In the genomic region with DNA sequence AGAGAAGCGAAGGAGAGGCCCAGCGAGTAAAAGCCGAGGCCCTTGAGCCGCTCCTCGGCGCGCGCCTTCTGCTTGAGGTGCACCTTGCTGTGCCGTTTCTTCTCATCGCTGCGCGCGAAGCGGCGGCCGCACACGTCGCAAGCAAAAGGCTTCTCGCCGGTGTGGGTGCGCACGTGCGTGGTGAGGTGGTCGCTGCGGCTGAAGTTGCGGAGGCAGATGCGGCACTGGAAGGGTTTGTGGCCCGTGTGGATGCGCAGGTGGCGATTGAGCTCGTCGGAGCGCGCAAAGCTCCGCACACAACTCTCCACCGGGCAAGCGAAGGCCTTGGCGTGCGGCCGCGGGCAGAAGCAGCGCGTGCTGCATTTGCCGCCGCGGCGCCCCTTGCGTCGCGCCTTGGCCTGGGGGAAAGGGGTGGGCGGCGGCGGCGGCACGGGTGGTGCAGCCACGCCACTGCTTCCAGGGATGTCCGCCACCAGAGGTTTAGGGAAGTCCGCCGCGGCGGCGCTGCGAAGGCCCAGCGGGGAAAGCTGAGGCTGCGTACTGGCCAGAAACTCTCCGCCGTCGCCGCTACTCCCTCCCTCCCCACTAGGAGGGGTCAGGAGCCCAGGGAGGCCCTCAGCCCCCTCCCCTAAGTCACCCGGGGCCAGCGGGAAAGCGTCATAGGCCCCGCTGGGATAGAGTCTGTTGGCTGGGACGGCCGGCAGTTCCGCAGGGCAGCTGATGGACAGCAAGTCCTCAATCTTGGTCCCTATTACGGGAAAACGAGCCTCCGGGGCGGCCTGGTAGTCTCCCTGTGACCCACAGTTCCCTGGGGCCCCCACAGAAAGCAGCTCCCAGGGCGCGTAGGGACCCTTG, we compare ENCODE assay signal across 1 cellular context.
TF ChIP-seq lines count a peak whose summit lies in the region.

No MANE protein-coding gene starts in this region.

TF ChIP-seq in HepG2, 621 proteins besides CTCF, POLR2A, EP300 and RAD21 (continued from another document):
- TF ChIP-seq, protein P1, sequence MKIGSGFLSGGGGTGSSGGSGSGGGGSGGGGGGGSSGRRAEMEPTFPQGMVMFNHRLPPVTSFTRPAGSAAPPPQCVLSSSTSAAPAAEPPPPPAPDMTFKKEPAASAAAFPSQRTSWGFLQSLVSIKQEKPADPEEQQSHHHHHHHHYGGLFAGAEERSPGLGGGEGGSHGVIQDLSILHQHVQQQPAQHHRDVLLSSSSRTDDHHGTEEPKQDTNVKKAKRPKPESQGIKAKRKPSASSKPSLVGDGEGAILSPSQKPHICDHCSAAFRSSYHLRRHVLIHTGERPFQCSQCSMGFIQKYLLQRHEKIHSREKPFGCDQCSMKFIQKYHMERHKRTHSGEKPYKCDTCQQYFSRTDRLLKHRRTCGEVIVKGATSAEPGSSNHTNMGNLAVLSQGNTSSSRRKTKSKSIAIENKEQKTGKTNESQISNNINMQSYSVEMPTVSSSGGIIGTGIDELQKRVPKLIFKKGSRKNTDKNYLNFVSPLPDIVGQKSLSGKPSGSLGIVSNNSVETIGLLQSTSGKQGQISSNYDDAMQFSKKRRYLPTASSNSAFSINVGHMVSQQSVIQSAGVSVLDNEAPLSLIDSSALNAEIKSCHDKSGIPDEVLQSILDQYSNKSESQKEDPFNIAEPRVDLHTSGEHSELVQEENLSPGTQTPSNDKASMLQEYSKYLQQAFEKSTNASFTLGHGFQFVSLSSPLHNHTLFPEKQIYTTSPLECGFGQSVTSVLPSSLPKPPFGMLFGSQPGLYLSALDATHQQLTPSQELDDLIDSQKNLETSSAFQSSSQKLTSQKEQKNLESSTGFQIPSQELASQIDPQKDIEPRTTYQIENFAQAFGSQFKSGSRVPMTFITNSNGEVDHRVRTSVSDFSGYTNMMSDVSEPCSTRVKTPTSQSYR (CRISPR knock-in tag; IDR thresholded peaks at IDR 0.05; ENCODE audit: borderline replicate concordance): no peak
- TF ChIP-seq GABPB1 (CRISPR knock-in tag; IDR thresholded peaks at IDR 0.05) (0 out of 2 replicates have a peak, but pooled peaks have one; percentile 9), ZNF235 (CRISPR knock-in tag; IDR thresholded peaks at IDR 0.05; ENCODE audit: borderline replicate concordance) (no peak), AKAP8 (CRISPR knock-in tag; IDR thresholded peaks at IDR 0.05) (0 out of 2 replicates have a peak, but pooled peaks have one; percentile 16), ZFY (CRISPR knock-in tag; IDR thresholded peaks at IDR 0.05) (0 out of 2 replicates have a peak, but pooled peaks have one; percentile 8), NFE2L1 (CRISPR knock-in tag; IDR thresholded peaks at IDR 0.05; ENCODE audit: borderline replicate concordance) (no peak), PAF1 (CRISPR knock-in tag; IDR thresholded peaks at IDR 0.05) (no peak), ZNF790 (CRISPR knock-in tag; IDR thresholded peaks at IDR 0.05; ENCODE audit: borderline replicate concordance) (peak; percentile 0; the same call in 1 of the 2 replicates), ZBTB38 (CRISPR knock-in tag; IDR thresholded peaks at IDR 0.05) (no peak), TCF7 (IDR thresholded peaks at IDR 0.05; ENCODE audit: low read depth) (no peak), TAF1 (CRISPR knock-in tag; IDR thresholded peaks at IDR 0.05) (0 out of 2 replicates have a peak, but pooled peaks have one; percentile 18), TOPORS (CRISPR knock-in tag; IDR thresholded peaks at IDR 0.05) (no peak), RXRA (CRISPR knock-in tag; IDR thresholded peaks at IDR 0.05) (no peak; the same call in 1 of the 2 replicates), WIZ (CRISPR knock-in tag; IDR thresholded peaks at IDR 0.05) (0 out of 2 replicates have a peak, but pooled peaks have one; percentile 18), ZIK1 (CRISPR knock-in tag; IDR thresholded peaks at IDR 0.05; ENCODE audit: borderline replicate concordance, low read depth) (no peak), MED13 (CRISPR knock-in tag; IDR thresholded peaks at IDR 0.05) (no peak), ZNF430 (CRISPR knock-in tag; IDR thresholded peaks at IDR 0.05) (no peak), ZFAT (CRISPR knock-in tag; conservative IDR thresholded peaks at IDR 0.05) (no peak), TP53 (CRISPR knock-in tag; conservative IDR thresholded peaks at IDR 0.05) (no peak)
- TF ChIP-seq, protein P2, sequence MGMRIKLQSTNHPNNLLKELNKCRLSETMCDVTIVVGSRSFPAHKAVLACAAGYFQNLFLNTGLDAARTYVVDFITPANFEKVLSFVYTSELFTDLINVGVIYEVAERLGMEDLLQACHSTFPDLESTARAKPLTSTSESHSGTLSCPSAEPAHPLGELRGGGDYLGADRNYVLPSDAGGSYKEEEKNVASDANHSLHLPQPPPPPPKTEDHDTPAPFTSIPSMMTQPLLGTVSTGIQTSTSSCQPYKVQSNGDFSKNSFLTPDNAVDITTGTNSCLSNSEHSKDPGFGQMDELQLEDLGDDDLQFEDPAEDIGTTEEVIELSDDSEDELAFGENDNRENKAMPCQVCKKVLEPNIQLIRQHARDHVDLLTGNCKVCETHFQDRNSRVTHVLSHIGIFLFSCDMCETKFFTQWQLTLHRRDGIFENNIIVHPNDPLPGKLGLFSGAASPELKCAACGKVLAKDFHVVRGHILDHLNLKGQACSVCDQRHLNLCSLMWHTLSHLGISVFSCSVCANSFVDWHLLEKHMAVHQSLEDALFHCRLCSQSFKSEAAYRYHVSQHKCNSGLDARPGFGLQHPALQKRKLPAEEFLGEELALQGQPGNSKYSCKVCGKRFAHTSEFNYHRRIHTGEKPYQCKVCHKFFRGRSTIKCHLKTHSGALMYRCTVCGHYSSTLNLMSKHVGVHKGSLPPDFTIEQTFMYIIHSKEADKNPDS (CRISPR knock-in tag; IDR thresholded peaks at IDR 0.05): no peak
- TF ChIP-seq, protein P3, sequence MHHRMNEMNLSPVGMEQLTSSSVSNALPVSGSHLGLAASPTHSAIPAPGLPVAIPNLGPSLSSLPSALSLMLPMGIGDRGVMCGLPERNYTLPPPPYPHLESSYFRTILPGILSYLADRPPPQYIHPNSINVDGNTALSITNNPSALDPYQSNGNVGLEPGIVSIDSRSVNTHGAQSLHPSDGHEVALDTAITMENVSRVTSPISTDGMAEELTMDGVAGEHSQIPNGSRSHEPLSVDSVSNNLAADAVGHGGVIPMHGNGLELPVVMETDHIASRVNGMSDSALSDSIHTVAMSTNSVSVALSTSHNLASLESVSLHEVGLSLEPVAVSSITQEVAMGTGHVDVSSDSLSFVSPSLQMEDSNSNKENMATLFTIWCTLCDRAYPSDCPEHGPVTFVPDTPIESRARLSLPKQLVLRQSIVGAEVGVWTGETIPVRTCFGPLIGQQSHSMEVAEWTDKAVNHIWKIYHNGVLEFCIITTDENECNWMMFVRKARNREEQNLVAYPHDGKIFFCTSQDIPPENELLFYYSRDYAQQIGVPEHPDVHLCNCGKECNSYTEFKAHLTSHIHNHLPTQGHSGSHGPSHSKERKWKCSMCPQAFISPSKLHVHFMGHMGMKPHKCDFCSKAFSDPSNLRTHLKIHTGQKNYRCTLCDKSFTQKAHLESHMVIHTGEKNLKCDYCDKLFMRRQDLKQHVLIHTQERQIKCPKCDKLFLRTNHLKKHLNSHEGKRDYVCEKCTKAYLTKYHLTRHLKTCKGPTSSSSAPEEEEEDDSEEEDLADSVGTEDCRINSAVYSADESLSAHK (CRISPR knock-in tag; IDR thresholded peaks at IDR 0.05; ENCODE audit: borderline replicate concordance): no peak
- TF ChIP-seq, protein P4, sequence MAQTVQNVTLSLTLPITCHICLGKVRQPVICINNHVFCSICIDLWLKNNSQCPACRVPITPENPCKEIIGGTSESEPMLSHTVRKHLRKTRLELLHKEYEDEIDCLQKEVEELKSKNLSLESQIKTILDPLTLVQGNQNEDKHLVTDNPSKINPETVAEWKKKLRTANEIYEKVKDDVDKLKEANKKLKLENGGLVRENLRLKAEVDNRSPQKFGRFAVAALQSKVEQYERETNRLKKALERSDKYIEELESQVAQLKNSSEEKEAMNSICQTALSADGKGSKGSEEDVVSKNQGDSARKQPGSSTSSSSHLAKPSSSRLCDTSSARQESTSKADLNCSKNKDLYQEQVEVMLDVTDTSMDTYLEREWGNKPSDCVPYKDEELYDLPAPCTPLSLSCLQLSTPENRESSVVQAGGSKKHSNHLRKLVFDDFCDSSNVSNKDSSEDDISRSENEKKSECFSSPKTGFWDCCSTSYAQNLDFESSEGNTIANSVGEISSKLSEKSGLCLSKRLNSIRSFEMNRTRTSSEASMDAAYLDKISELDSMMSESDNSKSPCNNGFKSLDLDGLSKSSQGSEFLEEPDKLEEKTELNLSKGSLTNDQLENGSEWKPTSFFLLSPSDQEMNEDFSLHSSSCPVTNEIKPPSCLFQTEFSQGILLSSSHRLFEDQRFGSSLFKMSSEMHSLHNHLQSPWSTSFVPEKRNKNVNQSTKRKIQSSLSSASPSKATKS (CRISPR knock-in tag; IDR thresholded peaks at IDR 0.05): no peak
- TF ChIP-seq, protein P5, sequence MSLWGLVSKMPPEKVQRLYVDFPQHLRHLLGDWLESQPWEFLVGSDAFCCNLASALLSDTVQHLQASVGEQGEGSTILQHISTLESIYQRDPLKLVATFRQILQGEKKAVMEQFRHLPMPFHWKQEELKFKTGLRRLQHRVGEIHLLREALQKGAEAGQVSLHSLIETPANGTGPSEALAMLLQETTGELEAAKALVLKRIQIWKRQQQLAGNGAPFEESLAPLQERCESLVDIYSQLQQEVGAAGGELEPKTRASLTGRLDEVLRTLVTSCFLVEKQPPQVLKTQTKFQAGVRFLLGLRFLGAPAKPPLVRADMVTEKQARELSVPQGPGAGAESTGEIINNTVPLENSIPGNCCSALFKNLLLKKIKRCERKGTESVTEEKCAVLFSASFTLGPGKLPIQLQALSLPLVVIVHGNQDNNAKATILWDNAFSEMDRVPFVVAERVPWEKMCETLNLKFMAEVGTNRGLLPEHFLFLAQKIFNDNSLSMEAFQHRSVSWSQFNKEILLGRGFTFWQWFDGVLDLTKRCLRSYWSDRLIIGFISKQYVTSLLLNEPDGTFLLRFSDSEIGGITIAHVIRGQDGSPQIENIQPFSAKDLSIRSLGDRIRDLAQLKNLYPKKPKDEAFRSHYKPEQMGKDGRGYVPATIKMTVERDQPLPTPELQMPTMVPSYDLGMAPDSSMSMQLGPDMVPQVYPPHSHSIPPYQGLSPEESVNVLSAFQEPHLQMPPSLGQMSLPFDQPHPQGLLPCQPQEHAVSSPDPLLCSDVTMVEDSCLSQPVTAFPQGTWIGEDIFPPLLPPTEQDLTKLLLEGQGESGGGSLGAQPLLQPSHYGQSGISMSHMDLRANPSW (CRISPR knock-in tag; IDR thresholded peaks at IDR 0.05; ENCODE audit: borderline replicate concordance): no peak
- TF ChIP-seq, protein P6, sequence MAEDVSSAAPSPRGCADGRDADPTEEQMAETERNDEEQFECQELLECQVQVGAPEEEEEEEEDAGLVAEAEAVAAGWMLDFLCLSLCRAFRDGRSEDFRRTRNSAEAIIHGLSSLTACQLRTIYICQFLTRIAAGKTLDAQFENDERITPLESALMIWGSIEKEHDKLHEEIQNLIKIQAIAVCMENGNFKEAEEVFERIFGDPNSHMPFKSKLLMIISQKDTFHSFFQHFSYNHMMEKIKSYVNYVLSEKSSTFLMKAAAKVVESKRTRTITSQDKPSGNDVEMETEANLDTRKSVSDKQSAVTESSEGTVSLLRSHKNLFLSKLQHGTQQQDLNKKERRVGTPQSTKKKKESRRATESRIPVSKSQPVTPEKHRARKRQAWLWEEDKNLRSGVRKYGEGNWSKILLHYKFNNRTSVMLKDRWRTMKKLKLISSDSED (CRISPR knock-in tag; IDR thresholded peaks at IDR 0.05): no peak
- TF ChIP-seq, protein P7, sequence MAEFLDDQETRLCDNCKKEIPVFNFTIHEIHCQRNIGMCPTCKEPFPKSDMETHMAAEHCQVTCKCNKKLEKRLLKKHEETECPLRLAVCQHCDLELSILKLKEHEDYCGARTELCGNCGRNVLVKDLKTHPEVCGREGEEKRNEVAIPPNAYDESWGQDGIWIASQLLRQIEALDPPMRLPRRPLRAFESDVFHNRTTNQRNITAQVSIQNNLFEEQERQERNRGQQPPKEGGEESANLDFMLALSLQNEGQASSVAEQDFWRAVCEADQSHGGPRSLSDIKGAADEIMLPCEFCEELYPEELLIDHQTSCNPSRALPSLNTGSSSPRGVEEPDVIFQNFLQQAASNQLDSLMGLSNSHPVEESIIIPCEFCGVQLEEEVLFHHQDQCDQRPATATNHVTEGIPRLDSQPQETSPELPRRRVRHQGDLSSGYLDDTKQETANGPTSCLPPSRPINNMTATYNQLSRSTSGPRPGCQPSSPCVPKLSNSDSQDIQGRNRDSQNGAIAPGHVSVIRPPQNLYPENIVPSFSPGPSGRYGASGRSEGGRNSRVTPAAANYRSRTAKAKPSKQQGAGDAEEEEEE (CRISPR knock-in tag; IDR thresholded peaks at IDR 0.05; ENCODE audit: borderline replicate concordance): no peak
- TF ChIP-seq, protein P8, sequence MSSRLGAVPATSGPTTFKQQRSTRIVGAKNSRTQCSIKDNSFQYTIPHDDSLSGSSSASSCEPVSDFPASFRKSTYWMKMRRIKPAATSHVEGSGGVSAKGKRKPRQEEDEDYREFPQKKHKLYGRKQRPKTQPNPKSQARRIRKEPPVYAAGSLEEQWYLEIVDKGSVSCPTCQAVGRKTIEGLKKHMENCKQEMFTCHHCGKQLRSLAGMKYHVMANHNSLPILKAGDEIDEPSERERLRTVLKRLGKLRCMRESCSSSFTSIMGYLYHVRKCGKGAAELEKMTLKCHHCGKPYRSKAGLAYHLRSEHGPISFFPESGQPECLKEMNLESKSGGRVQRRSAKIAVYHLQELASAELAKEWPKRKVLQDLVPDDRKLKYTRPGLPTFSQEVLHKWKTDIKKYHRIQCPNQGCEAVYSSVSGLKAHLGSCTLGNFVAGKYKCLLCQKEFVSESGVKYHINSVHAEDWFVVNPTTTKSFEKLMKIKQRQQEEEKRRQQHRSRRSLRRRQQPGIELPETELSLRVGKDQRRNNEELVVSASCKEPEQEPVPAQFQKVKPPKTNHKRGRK (CRISPR knock-in tag; IDR thresholded peaks at IDR 0.05): no peak
- TF ChIP-seq, protein P9, sequence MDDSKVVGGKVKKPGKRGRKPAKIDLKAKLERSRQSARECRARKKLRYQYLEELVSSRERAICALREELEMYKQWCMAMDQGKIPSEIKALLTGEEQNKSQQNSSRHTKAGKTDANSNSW (CRISPR knock-in tag; IDR thresholded peaks at IDR 0.05; ENCODE audit: borderline replicate concordance): no peak
- TF ChIP-seq, protein P10, sequence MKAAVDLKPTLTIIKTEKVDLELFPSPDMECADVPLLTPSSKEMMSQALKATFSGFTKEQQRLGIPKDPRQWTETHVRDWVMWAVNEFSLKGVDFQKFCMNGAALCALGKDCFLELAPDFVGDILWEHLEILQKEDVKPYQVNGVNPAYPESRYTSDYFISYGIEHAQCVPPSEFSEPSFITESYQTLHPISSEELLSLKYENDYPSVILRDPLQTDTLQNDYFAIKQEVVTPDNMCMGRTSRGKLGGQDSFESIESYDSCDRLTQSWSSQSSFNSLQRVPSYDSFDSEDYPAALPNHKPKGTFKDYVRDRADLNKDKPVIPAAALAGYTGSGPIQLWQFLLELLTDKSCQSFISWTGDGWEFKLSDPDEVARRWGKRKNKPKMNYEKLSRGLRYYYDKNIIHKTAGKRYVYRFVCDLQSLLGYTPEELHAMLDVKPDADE (CRISPR knock-in tag; IDR thresholded peaks at IDR 0.05): no peak
